In the genomic region with DNA sequence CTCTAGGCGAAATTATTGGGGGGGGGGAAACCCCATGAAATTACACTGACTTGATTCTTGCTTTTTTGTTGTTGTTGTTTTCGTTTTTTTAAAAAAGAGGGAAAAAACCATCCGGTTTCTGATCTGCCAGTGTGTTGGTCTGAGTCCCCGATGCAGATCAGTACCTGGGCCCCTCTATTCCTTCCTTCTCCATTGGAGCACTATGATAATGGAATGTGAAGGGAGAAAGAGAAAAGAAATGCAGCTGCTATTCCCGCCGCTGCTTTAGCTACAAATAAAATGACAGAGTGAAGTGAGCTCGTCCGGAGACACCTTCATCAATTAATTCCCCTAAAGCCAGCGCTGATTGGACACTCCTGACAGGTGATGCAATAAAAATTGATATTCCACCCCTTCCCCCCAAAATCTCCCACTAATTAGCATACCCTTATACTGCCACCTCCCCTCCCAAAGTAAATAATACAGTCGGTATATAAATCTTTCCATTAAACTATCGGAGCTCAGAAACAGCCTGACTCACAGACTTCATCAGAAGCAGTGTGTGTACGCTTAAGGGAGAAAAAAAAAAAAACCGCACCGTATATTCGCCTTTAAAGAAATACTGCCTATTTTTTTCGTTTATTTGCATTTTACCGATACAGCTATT, we compare ENCODE assay signal across 9 cellular contexts. TPM values are rescaled to one million over a fixed set of nuclear protein-coding genes. Genes with fewer than 3 reads are reported as not detected.
A peak's percentile ranks its signal among the peaks of the same experiment; 100 is the strongest.
DNase-seq lines count a peak whose midpoint lies in the region; ATAC-seq and TF ChIP-seq lines count a peak whose summit lies in the region.
"Had no signal": no experiment of that assay in that cellular context is flagged by ENCODE, and none has a peak within 500 bp of the region (broad histone marks: within the 10 kb centered on the region; RNA-seq: fewer than 3 reads in every experiment).

No MANE protein-coding gene starts in this region.

- peak overlapping the region; percentile 78 for H3K4me3 Mint-ChIP-seq in activated CD4-positive, alpha-beta T cell treated with anti-CD3 and anti-CD28 coated beads for 36 hours

- TF ChIP-seq POLR2A in vagina (IDR thresholded peaks at IDR 0.05), result no peak

- POLR2A ChIA-PET in activated CD4-positive, alpha-beta T cell treated with anti-CD3 and anti-CD28 coated beads for 36 hours (lab: Charles Lee), result no interaction called here

- peak overlapping the region; percentile 57 to 76 for H3K4me3 ChIP-seq in vagina

- H3K4me1 ChIP-seq in vagina, result peaks cover 42% of the 10 kb centered on the region

- no peaks in the 10 kb centered on the region for H3K9me3 Mint-ChIP-seq in activated CD4-positive, alpha-beta T cell treated with anti-CD3 and anti-CD28 coated beads for 36 hours (ENCODE audit: low read depth)

- no peaks in the 10 kb centered on the region for H3K36me3 Mint-ChIP-seq in activated CD4-positive, alpha-beta T cell treated with anti-CD3 and anti-CD28 coated beads for 36 hours (ENCODE audit: low read depth)

- no peak for TF ChIP-seq CTCF in vagina (IDR thresholded peaks at IDR 0.05)

- no peaks in the 10 kb centered on the region for H3K9me3 ChIP-seq in vagina

- CTCF ChIA-PET in activated CD4-positive, alpha-beta T cell treated with anti-CD3 and anti-CD28 coated beads for 36 hours (lab: Charles Lee), result interaction anchor here (0.6 to 1.3 kb wide), 8 partner anchors 8 to 1040 kb away, joined by 3 to 8 read pairs (median 3); no protein-coding TSS in a partner anchor

- H3K27ac ChIP-seq in caudate nucleus (ENCODE audit: low read depth, low read length), result peak overlapping the region; percentile 78
- H3K27ac ChIP-seq in vagina, result peak overlapping the region; percentile 91

- peaks cover 65% of the 10 kb centered on the region for H3K27me3 Mint-ChIP-seq in activated CD4-positive, alpha-beta T cell treated with anti-CD3 and anti-CD28 coated beads for 36 hours

- H3K27ac Mint-ChIP-seq in activated CD4-positive, alpha-beta T cell treated with anti-CD3 and anti-CD28 coated beads for 36 hours, result peak overlapping the region; percentile 44

- no peaks in the 10 kb centered on the region for H3K27me3 ChIP-seq in vagina

- intact Hi-C loops in activated CD4-positive, alpha-beta T cell treated with anti-CD3 and anti-CD28 coated beads for 36 hours (cut with DNase I, micrococcal nuclease), result loop anchor here (1.0 to 5.0 kb wide), 8 partner anchors 7 to 824 kb away; partner anchors contain the start of genes COMMD3 (in 1 of the 2), MLLT10 (in 1 of the 2) and SKIDA1 (in 1 of the 2)
- intact Hi-C loops in vagina (cut with DNase I), result loop anchor here (1.0 to 5.0 kb wide), 3 partner anchors 11 to 809 kb away; no protein-coding TSS in a partner anchor

- peak; percentile 65 for ATAC-seq in activated CD4-positive, alpha-beta T cell treated with anti-CD3 and anti-CD28 coated beads for 36 hours
- no peak for ATAC-seq in GM21526 (IDR thresholded peaks at IDR 0.05; ENCODE audit: low FRiP score, unreplicated experiment)
- no peak for ATAC-seq in HG02642 (IDR thresholded peaks at IDR 0.05; ENCODE audit: poor library complexity, unreplicated experiment)

- no peaks in the 10 kb centered on the region for H3K36me3 ChIP-seq in vagina

- peaks cover 34% of the 10 kb centered on the region for H3K4me1 Mint-ChIP-seq in activated CD4-positive, alpha-beta T cell treated with anti-CD3 and anti-CD28 coated beads for 36 hours

- no peak for DNase-seq in activated CD4-positive, alpha-beta T cell treated with anti-CD3 and anti-CD28 coated beads for 36 hours
- DNase-seq in activated CD4-positive, alpha-beta T cell treated with anti-CD3 and anti-CD28 coated beads, Interleukin-2, amount 50 U/mL, for 48 hours, result no peak
- peak; percentile 92 for DNase-seq in NOMO-1 treated with DMSO at 0.1 percent for 48 hours (lab: John Stamatoyannopoulos, UW; ENCODE audit: unreplicated experiment)
- DNase-seq in caudate nucleus (lab: John Stamatoyannopoulos, UW), result peak in 7 of 61 donors; percentile 11 to 58 (median 34)
- peak; percentile 58 for DNase-seq in medulla oblongata (ENCODE audit: extremely low spot score)
- peak in 1 of 2 donors; percentile 83 for DNase-seq in vagina (ENCODE audit: extremely low spot score in 2 of 2)
- DNase-seq: DND-41 had no signal

RNA-seq across cellular contexts. Expression of gene SKIDA1, which starts 7.4 kb away (rescaled TPM):
- total RNA-seq in activated CD4-positive, alpha-beta T cell treated with anti-CD3 and anti-CD28 coated beads for 36 hours, result under 1 TPM; 0.32 to 0.54 TPM
- total RNA-seq in vagina, result 2.7 TPM

RNA-seq across cellular contexts. Expression of gene MLLT10, which starts 15.9 kb away (rescaled TPM):
- total RNA-seq in activated CD4-positive, alpha-beta T cell treated with anti-CD3 and anti-CD28 coated beads for 36 hours, result 10 to 100 TPM; 33.8 to 34.1 TPM
- 53.3 TPM for total RNA-seq in vagina

Comparison
In these comparisons a context has a peak if more than half of its experiments do, and no peak if none do; other contexts are left out.
1. DNase-seq: peak in NOMO-1 treated with DMSO at 0.1 percent for 48 hours (single experiment) and medulla oblongata (single experiment); none in activated CD4-positive, alpha-beta T cell treated with anti-CD3 and anti-CD28 coated beads for 36 hours (single experiment) and activated CD4-positive, alpha-beta T cell treated with anti-CD3 and anti-CD28 coated beads, Interleukin-2, amount 50 U/mL, for 48 hours (0 of 2).